ENCODE assay signal across 9 cellular contexts in the genomic region with DNA sequence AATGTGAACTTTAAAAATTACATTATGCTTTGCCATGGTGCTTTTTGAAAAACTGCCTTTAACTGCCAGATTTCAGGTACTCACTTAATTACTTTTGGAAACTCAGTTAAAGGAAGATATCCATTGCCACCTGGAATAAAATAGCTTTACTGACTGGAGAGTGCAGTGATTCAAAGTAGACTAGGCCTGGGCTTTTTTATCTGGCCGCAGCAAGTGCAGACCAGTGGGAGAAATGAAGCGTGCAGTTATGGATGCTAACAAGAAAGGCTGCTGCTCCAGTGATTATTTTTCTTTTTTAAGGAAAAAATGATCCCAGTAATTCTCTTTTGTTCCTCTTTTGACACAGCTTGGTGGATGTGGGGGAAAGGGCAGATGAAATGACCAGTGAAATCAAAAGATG. TPM values are rescaled to one million over a fixed set of nuclear protein-coding genes. Genes with fewer than 3 reads are reported as not detected.
DNase-seq lines count a peak whose midpoint lies in the region; ATAC-seq, FAIRE-seq and TF ChIP-seq lines count a peak whose summit lies in the region.
"Had no signal": no experiment of that assay in that cellular context is flagged by ENCODE, and none has a peak within 500 bp of the region (broad histone marks: within the 10 kb centered on the region; RNA-seq: fewer than 3 reads in every experiment).

No MANE protein-coding gene starts in this region.

- ATAC-seq in RWPE2 (ENCODE audit: low read depth), result no peak

- TF ChIP-seq POLR2A in esophagus muscularis mucosa (IDR thresholded peaks at IDR 0.05; ENCODE audit: low read depth), result no peak

- H3K27ac Mint-ChIP-seq in Caco-2 (ENCODE audit: unreplicated experiment), result peak overlapping the region; percentile 83

- TF ChIP-seq EP300 in esophagus muscularis mucosa (IDR thresholded peaks at IDR 0.05), result no peak

- H3K4me2 ChIP-seq in parathyroid adenoma (ENCODE audit: low read length), result peak overlapping the region; percentile 98

- CTCF ChIA-PET in Caco-2 (lab: Charles Lee), result interaction anchor here (0.7 kb wide), 1 partner anchor 23 kb away, joined by 4 read pairs; no protein-coding TSS in a partner anchor

- peaks cover 61% of the 10 kb centered on the region for H3K4me1 ChIP-seq in Caco-2
- H3K4me1 ChIP-seq in RWPE2 (ENCODE audit: insufficient read depth, poor library complexity, severe bottlenecking), result peaks cover 38% of the 10 kb centered on the region
- peaks cover 70 to 74% (median 72%) of the 10 kb centered on the region in 4 donors for H3K4me1 ChIP-seq in esophagus muscularis mucosa
- peaks cover 17% of the 10 kb centered on the region for H3K4me1 ChIP-seq in parathyroid adenoma

- no peaks in the 10 kb centered on the region for H3K27me3 ChIP-seq in Caco-2 (replicated peaks; ENCODE audit: control insufficient read depth, insufficient read depth, low read length)
- H3K27me3 ChIP-seq in RWPE2 (ENCODE audit: insufficient read depth, poor library complexity, severe bottlenecking), result no peaks in the 10 kb centered on the region
- no peaks in the 10 kb centered on the region for H3K27me3 ChIP-seq in esophagus muscularis mucosa
- H3K27me3 ChIP-seq in parathyroid adenoma (ENCODE audit: control insufficient read depth, insufficient read depth, low read length), result no peaks in the 10 kb centered on the region

- peaks cover 36% of the 10 kb centered on the region for H3K79me2 ChIP-seq in parathyroid adenoma

- no TSS peak for BruUV-seq in Caco-2 (replicated peaks; lab: Mats Ljungman, UMichigan)

- H3K36me3 ChIP-seq in Caco-2 (ENCODE audit: control insufficient read depth, insufficient read depth, low read length) (no peaks in the 10 kb centered on the region; the same call in 1 of the 2 replicates), RWPE2 (ENCODE audit: low read depth) (no peaks in the 10 kb centered on the region; the same call in 1 of the 2 replicates), esophagus muscularis mucosa (no peaks in the 10 kb centered on the region), parathyroid adenoma (ENCODE audit: control insufficient read depth, insufficient read depth, low read length) (no peaks in the 10 kb centered on the region)

- no peak overlapping the region for H2AFZ ChIP-seq in parathyroid adenoma

- H3K9me3 ChIP-seq in Caco-2 (no peaks in the 10 kb centered on the region), RWPE2 (ENCODE audit: severe bottlenecking) (no peaks in the 10 kb centered on the region), esophagus muscularis mucosa (no peaks in the 10 kb centered on the region), parathyroid adenoma (ENCODE audit: control insufficient read depth, low read length) (no peaks in the 10 kb centered on the region)

- H3K27me3 Mint-ChIP-seq in Caco-2 (ENCODE audit: insufficient read depth, unreplicated experiment), result no peaks in the 10 kb centered on the region

- intact Hi-C loops in Caco-2 (cut with micrococcal nuclease; ENCODE audit: unreplicated experiment), result loop anchor here (10.0 kb wide), 1 partner anchor 92 kb away; a partner anchor contains a TSS
- intact Hi-C loops in esophagus muscularis mucosa (cut with DNase I), result no loop called here

- H3K4me3 Mint-ChIP-seq in Caco-2 (ENCODE audit: unreplicated experiment), result peak overlapping the region; percentile 84

- WGBS in esophagus muscularis mucosa, result 24% methylated on average over 2 of the region's 2 CpGs

- H3K36me3 Mint-ChIP-seq in Caco-2 (ENCODE audit: insufficient read depth, unreplicated experiment), result peaks cover 17% of the 10 kb centered on the region

- no peak for TF ChIP-seq CTCF in Caco-2 (IDR thresholded peaks at IDR 0.05; ENCODE audit: insufficient read depth in 1 of 2, low read depth in 1 of 2, low read length in 1 of 2, severe bottlenecking in 1 of 2, unreplicated experiment in 1 of 2)
- no peak for TF ChIP-seq CTCF in RWPE2 (IDR thresholded peaks at IDR 0.05; ENCODE audit: poor library complexity, severe bottlenecking)
- TF ChIP-seq CTCF in esophagus muscularis mucosa (IDR thresholded peaks at IDR 0.05), result no peak
- TF ChIP-seq CTCF in parathyroid adenoma (IDR thresholded peaks at IDR 0.05), result no peak
- TF ChIP-seq CTCF in D721Med (IDR thresholded peaks at IDR 0.05; ENCODE audit: insufficient read depth, missing control alignments), result no peak

- H3K9me3 Mint-ChIP-seq in Caco-2 (ENCODE audit: unreplicated experiment), result no peaks in the 10 kb centered on the region

- H3K4me1 Mint-ChIP-seq in Caco-2 (ENCODE audit: low read depth, unreplicated experiment), result peaks cover 58% of the 10 kb centered on the region

- peak overlapping the region; percentile 84 for H3K4me3 ChIP-seq in Caco-2 (ENCODE audit: low read depth, low read length)
- peak overlapping the region; percentile 59 for H3K4me3 ChIP-seq in RWPE2 (ENCODE audit: severe bottlenecking)
- peak overlapping the region; percentile 78 to 96 (median 88) for H3K4me3 ChIP-seq in esophagus muscularis mucosa
- peak overlapping the region; percentile 89 for H3K4me3 ChIP-seq in parathyroid adenoma (ENCODE audit: low read depth, low read length)

- no peak overlapping the region for H3K9ac ChIP-seq in parathyroid adenoma

- H3K27ac ChIP-seq in RWPE2 (ENCODE audit: poor library complexity, severe bottlenecking) (peak overlapping the region; percentile 65), esophagus muscularis mucosa (replicated peaks in 1 of 4) (peak overlapping the region; percentile 95 to 99 (median 98)), parathyroid adenoma (peak overlapping the region; percentile 97)

- no peak for FAIRE-seq in D721Med (lab: Jason Lieb, UNC)

- DNase-seq in Caco-2, result no peak
- DNase-seq in RWPE2 (ENCODE audit: low spot score), result no peak
- peak; percentile 19 for DNase-seq in esophagus muscularis mucosa (ENCODE audit: extremely low spot score)
- no peak for DNase-seq in D721Med (ENCODE audit: insufficient read length, low spot score)
- no peak for DNase-seq in stimulated activated CD4-positive, alpha-beta T cell treated with anti-CD3 and anti-CD28 coated beads, Interleukin-2, amount 100 ng/mL, for 48 hours
- no peak for DNase-seq in effector CD8-positive, alpha-beta T cell (lab: John Stamatoyannopoulos, UW)
- no peak for DNase-seq in SW 1271 (lab: John Stamatoyannopoulos, UW)

- POLR2A ChIA-PET in Caco-2 (lab: Charles Lee), result no interaction called here

RNA-seq across cellular contexts. Expression of a gene that starts 1.3 kb away (rescaled TPM):
- 148 and 150 TPM in 2 replicates for total RNA-seq in Caco-2 (2022)
- total RNA-seq in esophagus muscularis mucosa, result 100 to 1,000 TPM in 2 of 4 donors, 10 to 100 TPM in 2; 89.3 to 118 (median 106) TPM

RNA-seq across cellular contexts. Expression of a gene that starts 39.2 kb away (rescaled TPM):
- total RNA-seq in Caco-2 (2022), result 6.3 and 6.6 TPM in 2 replicates
- total RNA-seq in esophagus muscularis mucosa, result 1 to 10 TPM; 2.0 to 2.2 (median 2.1) TPM
- total RNA-seq: lung microvascular endothelial cell had no signal
